ENCODE assay signal across 16 cellular contexts in genomic region chr3:67637255-67637900, GRCh38. TPM values are rescaled to one million over a fixed set of nuclear protein-coding genes. Genes with fewer than 3 reads are reported as not detected.
DNase-seq lines count a peak whose midpoint lies in the region; ATAC-seq and TF ChIP-seq lines count a peak whose summit lies in the region.
"Had no signal": no experiment of that assay in that cellular context is flagged by ENCODE, and none has a peak within 500 bp of the region (broad histone marks: within the 10 kb centered on the region; RNA-seq: fewer than 3 reads in every experiment).

No MANE protein-coding gene starts in this region.

- H3K9ac ChIP-seq in endocrine pancreas (ENCODE audit: control insufficient read depth, insufficient read depth, low read length) = no peak overlapping the region
- H3K9ac ChIP-seq: BLaER1 treated with 17β-estradiol and CSF1 and Interleukin-3, amounts not matched to agents 10 nM and 100 nM had no signal

- no peak for TF ChIP-seq CTCF in osteocyte (IDR thresholded peaks at IDR 0.05)

- H3K36me3 Mint-ChIP-seq in CD4-positive, CD25-positive, alpha-beta regulatory T cell = peaks cover 46% of the 10 kb centered on the region
- H3K36me3 Mint-ChIP-seq in osteocyte (ENCODE audit: unreplicated experiment) = no peaks in the 10 kb centered on the region

- peak overlapping the region; percentile 34 to 75 (median 57) for H3K27ac Mint-ChIP-seq in CD4-positive, CD25-positive, alpha-beta regulatory T cell
- peak overlapping the region; percentile 7 for H3K27ac Mint-ChIP-seq in osteocyte (ENCODE audit: unreplicated experiment)

- no peak overlapping the region for H3K4me3 Mint-ChIP-seq in CD4-positive, CD25-positive, alpha-beta regulatory T cell
- no peak overlapping the region for H3K4me3 Mint-ChIP-seq in osteocyte (ENCODE audit: unreplicated experiment)

- DNase-seq in NCI-H2227 treated with DMSO at 0.1 percent for 48 hours (lab: John Stamatoyannopoulos, UW) (peak; percentile 0), NCI-H2227 (lab: John Stamatoyannopoulos, UW; ENCODE audit: unreplicated experiment) (no peak), osteocyte (ENCODE audit: extremely low spot score, unreplicated experiment) (no peak), left colon (no peak)
- no peak for DNase-seq in CD4-positive, CD25-positive, alpha-beta regulatory T cell
- DNase-seq: 8988T; ACHN; CD4-positive, alpha-beta memory T cell; COR-L47; DMS153; GF-D8; GOT3 had no signal

- H3K9me3 ChIP-seq in CD4-positive, CD25-positive, alpha-beta regulatory T cell (ENCODE audit: control insufficient read depth in 2 of 2, low read length in 2 of 2) = no peaks in the 10 kb centered on the region
- no peaks in the 10 kb centered on the region for H3K9me3 ChIP-seq in endocrine pancreas (ENCODE audit: control insufficient read depth, low read length)
- H3K9me3 ChIP-seq: BLaER1 treated with 17β-estradiol and CSF1 and Interleukin-3, amounts not matched to agents 10 nM and 100 nM; HAP-1 had no signal

- peaks cover 34% of the 10 kb centered on the region for H3K4me1 ChIP-seq in CD4-positive, CD25-positive, alpha-beta regulatory T cell (ENCODE audit: control insufficient read depth, insufficient read depth, low read length, poor library complexity, severe bottlenecking)
- H3K4me1 ChIP-seq in endocrine pancreas (ENCODE audit: control insufficient read depth, insufficient read depth, low read length) = peaks cover 6% of the 10 kb centered on the region
- H3K4me1 ChIP-seq: BLaER1 treated with 17β-estradiol and CSF1 and Interleukin-3, amounts not matched to agents 10 nM and 100 nM; HAP-1 had no signal

- peaks cover 13% of the 10 kb centered on the region for H3K36me3 ChIP-seq in CD4-positive, CD25-positive, alpha-beta regulatory T cell (ENCODE audit: control insufficient read depth, insufficient read depth, low read length)
- no peaks in the 10 kb centered on the region for H3K36me3 ChIP-seq in endocrine pancreas (ENCODE audit: control insufficient read depth, insufficient read depth, low read length)
- H3K36me3 ChIP-seq: HAP-1 had no signal

- no peak overlapping the region for H3K27ac ChIP-seq in CD4-positive, CD25-positive, alpha-beta regulatory T cell (ENCODE audit: insufficient read depth, low read length, poor library complexity, severe bottlenecking)
- H3K27ac ChIP-seq: BLaER1 treated with 17β-estradiol and CSF1 and Interleukin-3, amounts not matched to agents 10 nM and 100 nM had no signal

- H3K9me3 Mint-ChIP-seq in CD4-positive, CD25-positive, alpha-beta regulatory T cell = no peaks in the 10 kb centered on the region
- H3K9me3 Mint-ChIP-seq in osteocyte (ENCODE audit: unreplicated experiment) = no peaks in the 10 kb centered on the region
- H3K9me3 Mint-ChIP-seq: CD4-positive, alpha-beta memory T cell had no signal

- intact Hi-C loops in left colon (cut with DNase I, micrococcal nuclease) = no loop called here

- no peak for ATAC-seq in CD4-positive, CD25-positive, alpha-beta regulatory T cell (ENCODE audit: low read depth in 2 of 2)
- no peak for ATAC-seq in left colon
- no peak for ATAC-seq in GM18861 (IDR thresholded peaks at IDR 0.05; ENCODE audit: unreplicated experiment)

- H3K27me3 ChIP-seq in CD4-positive, CD25-positive, alpha-beta regulatory T cell (ENCODE audit: control insufficient read depth, insufficient read depth, low read length) = no peaks in the 10 kb centered on the region
- H3K27me3 ChIP-seq in endocrine pancreas (ENCODE audit: control insufficient read depth, insufficient read depth, low read length) = no peaks in the 10 kb centered on the region
- H3K27me3 ChIP-seq: BLaER1 treated with 17β-estradiol and CSF1 and Interleukin-3, amounts not matched to agents 10 nM and 100 nM had no signal

- H3K4me1 Mint-ChIP-seq in CD4-positive, CD25-positive, alpha-beta regulatory T cell = peaks cover 34 to 87% (median 71%) of the 10 kb centered on the region in 4 donors
- H3K4me1 Mint-ChIP-seq in osteocyte (ENCODE audit: unreplicated experiment) = peaks cover 29% of the 10 kb centered on the region

- H3K4me3 ChIP-seq in CD4-positive, CD25-positive, alpha-beta regulatory T cell (ENCODE audit: low read depth, low read length) = no peak overlapping the region
- peak overlapping the region; percentile 10 for H3K4me3 ChIP-seq in endocrine pancreas (ENCODE audit: control insufficient read depth, insufficient read depth, low read length)
- H3K4me3 ChIP-seq: BLaER1 treated with 17β-estradiol and CSF1 and Interleukin-3, amounts not matched to agents 10 nM and 100 nM; HAP-1 had no signal

- H3K27me3 Mint-ChIP-seq in CD4-positive, CD25-positive, alpha-beta regulatory T cell = no peaks in the 10 kb centered on the region
- no peaks in the 10 kb centered on the region for H3K27me3 Mint-ChIP-seq in osteocyte (ENCODE audit: unreplicated experiment)
- H3K27me3 Mint-ChIP-seq: CD4-positive, alpha-beta memory T cell had no signal

RNA-seq across cellular contexts. Expression of gene SUCLG2, which starts 17.0 kb away (rescaled TPM):
- 53.6 TPM for total RNA-seq in CD4-positive, CD25-positive, alpha-beta regulatory T cell
- polyA plus RNA-seq in CD4-positive, CD25-positive, alpha-beta regulatory T cell = 10 to 100 TPM; 60.7 to 75.0 (median 69.5) TPM
- total RNA-seq in osteocyte (32.1 and 33.1 TPM in 2 replicates), left colon (100 to 1,000 TPM; 210 to 246 TPM)
